In genomic region chr1:4796161-4796998, GRCh38 we compare ENCODE assay signal across 15 cellular contexts.
DNase-seq lines count a peak whose midpoint lies in the region; ATAC-seq and TF ChIP-seq lines count a peak whose summit lies in the region.
"Had no signal": no experiment of that assay in that cellular context is flagged by ENCODE, and none has a peak within 500 bp of the region (broad histone marks: within the 10 kb centered on the region; RNA-seq: fewer than 3 reads in every experiment).

No MANE protein-coding gene starts in this region.

- ATAC-seq in GM18498 (IDR thresholded peaks at IDR 0.05; ENCODE audit: unreplicated experiment) (peak; percentile 84), HG03064 (IDR thresholded peaks at IDR 0.05; ENCODE audit: low read depth, unreplicated experiment) (peak; percentile 82), activated B cell treated with CpG ODN at 0.5 μM for 24 hours (ENCODE audit: low read depth) (peak; percentile 75)
- no peak for ATAC-seq in activated CD4-positive, alpha-beta T cell treated with anti-CD3 and anti-CD28 coated beads for 36 hours

- no peaks in the 10 kb centered on the region for H3K27me3 Mint-ChIP-seq in activated B cell treated with CpG ODN at 0.5 μM for 24 hours
- H3K27me3 Mint-ChIP-seq in activated CD4-positive, alpha-beta T cell treated with anti-CD3 and anti-CD28 coated beads for 36 hours = peaks cover 10% of the 10 kb centered on the region
- H3K27me3 Mint-ChIP-seq: CD4-positive, CD25-positive, alpha-beta regulatory T cell had no signal

- peak overlapping the region; percentile 60 for H3K27ac Mint-ChIP-seq in activated B cell treated with CpG ODN at 0.5 μM for 24 hours
- H3K27ac Mint-ChIP-seq in activated CD4-positive, alpha-beta T cell treated with anti-CD3 and anti-CD28 coated beads for 36 hours = no peak overlapping the region
- H3K27ac Mint-ChIP-seq: CD4-positive, CD25-positive, alpha-beta regulatory T cell had no signal

- CTCF ChIA-PET in activated B cell treated with CpG ODN at 0.5 μM for 24 hours (lab: Charles Lee) = no interaction called here
- CTCF ChIA-PET in activated CD4-positive, alpha-beta T cell treated with anti-CD3 and anti-CD28 coated beads for 36 hours (lab: Charles Lee) = no interaction called here

- intact Hi-C loops in activated B cell treated with CpG ODN at 0.5 μM for 24 hours (cut with micrococcal nuclease) (no loop called here), lower leg skin (cut with DNase I; ENCODE audit: low total_unique reads) (no loop called here)
- intact Hi-C loops in activated CD4-positive, alpha-beta T cell treated with anti-CD3 and anti-CD28 coated beads for 36 hours (cut with DNase I, micrococcal nuclease) = no loop called here

- no peaks in the 10 kb centered on the region for H3K36me3 Mint-ChIP-seq in activated B cell treated with CpG ODN at 0.5 μM for 24 hours (ENCODE audit: low read depth)
- no peaks in the 10 kb centered on the region for H3K36me3 Mint-ChIP-seq in activated CD4-positive, alpha-beta T cell treated with anti-CD3 and anti-CD28 coated beads for 36 hours (ENCODE audit: low read depth)
- H3K36me3 Mint-ChIP-seq: CD4-positive, CD25-positive, alpha-beta regulatory T cell had no signal

- DNase-seq in GM20000 (ENCODE audit: low spot score) (peak; percentile 67), activated B cell treated with CpG ODN at 0.5 μM for 24 hours (no peak), NCI-H2107 treated with DMSO at 0.1 percent for 48 hours (lab: John Stamatoyannopoulos, UW; ENCODE audit: unreplicated experiment) (no peak), lower leg skin (ENCODE audit: low spot score in 2 of 2) (no peak), GOT3 (lab: John Stamatoyannopoulos, UW) (no peak)
- DNase-seq in activated CD4-positive, alpha-beta T cell treated with anti-CD3 and anti-CD28 coated beads for 36 hours = no peak
- DNase-seq: CD4-positive, CD25-positive, alpha-beta regulatory T cell; cortex of kidney; hippocampal formation; naive thymus-derived CD8-positive, alpha-beta T cell; NCI-H748 treated with DMSO at 0.1 percent for 48 hours; stimulated activated CD4-positive, alpha-beta T cell treated with anti-CD3 and anti-CD28 coated beads, Interleukin-4, amount 100 ng/mL, for 4 hours had no signal

- H3K4me3 ChIP-seq in lower leg skin (ENCODE audit: low read depth, poor library complexity, severe bottlenecking) = no peak overlapping the region
- H3K4me3 ChIP-seq: tibial nerve had no signal

- no peak for TF ChIP-seq POLR2A in lower leg skin (IDR thresholded peaks at IDR 0.05)

- 72 to 86% methylated on average over 11 of the region's 11 CpGs for WGBS in lower leg skin, 2 donors

- POLR2A ChIA-PET in activated B cell treated with CpG ODN at 0.5 μM for 24 hours (lab: Charles Lee) = no interaction called here
- POLR2A ChIA-PET in activated CD4-positive, alpha-beta T cell treated with anti-CD3 and anti-CD28 coated beads for 36 hours (lab: Charles Lee) = interaction anchor here (0.6 kb wide), 1 partner anchor 48 kb away, joined by 4 read pairs; no protein-coding TSS in a partner anchor

- H3K4me3 Mint-ChIP-seq in activated B cell treated with CpG ODN at 0.5 μM for 24 hours = peak overlapping the region; percentile 32
- no peak overlapping the region for H3K4me3 Mint-ChIP-seq in activated CD4-positive, alpha-beta T cell treated with anti-CD3 and anti-CD28 coated beads for 36 hours
- H3K4me3 Mint-ChIP-seq: CD4-positive, CD25-positive, alpha-beta regulatory T cell; naive thymus-derived CD8-positive, alpha-beta T cell had no signal

- H3K9me3 Mint-ChIP-seq in activated B cell treated with CpG ODN at 0.5 μM for 24 hours = peaks cover 4% of the 10 kb centered on the region
- H3K9me3 Mint-ChIP-seq in activated CD4-positive, alpha-beta T cell treated with anti-CD3 and anti-CD28 coated beads for 36 hours (ENCODE audit: low read depth) = no peaks in the 10 kb centered on the region

- H3K4me1 Mint-ChIP-seq in activated B cell treated with CpG ODN at 0.5 μM for 24 hours = peaks cover 31% of the 10 kb centered on the region
- no peaks in the 10 kb centered on the region for H3K4me1 Mint-ChIP-seq in activated CD4-positive, alpha-beta T cell treated with anti-CD3 and anti-CD28 coated beads for 36 hours

- TF ChIP-seq CTCF in GM20000 (IDR thresholded peaks at IDR 0.05; ENCODE audit: extremely low read depth, missing control alignments) = no peak
- no peak for TF ChIP-seq CTCF in activated B cell treated with CpG ODN at 0.5 μM for 24 hours (IDR thresholded peaks at IDR 0.05)
- TF ChIP-seq CTCF in lower leg skin (IDR thresholded peaks at IDR 0.05) = no peak
